ENCODE assay signal across 29 cellular contexts in the genomic region with DNA sequence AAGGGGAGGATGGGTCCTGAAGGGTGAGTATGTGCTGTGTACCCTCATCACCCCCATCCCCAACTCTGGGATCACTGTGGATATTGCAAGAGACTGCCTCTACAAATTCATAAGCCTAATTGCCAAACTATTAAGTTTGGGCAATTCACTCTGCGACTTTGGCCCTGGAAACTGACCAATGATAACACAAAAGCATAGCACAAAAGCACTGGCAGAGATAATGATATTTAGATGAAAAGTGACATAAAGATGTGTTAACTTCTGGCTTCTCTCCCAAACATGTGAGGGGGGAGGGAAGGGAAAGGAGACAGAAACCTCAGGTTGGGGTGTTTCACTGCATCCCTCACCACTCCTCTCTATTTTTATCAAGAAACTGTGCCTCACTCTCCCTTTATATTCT.
"Had no signal": no experiment of that assay in that cellular context is flagged by ENCODE, and none has a peak within 500 bp of the region (broad histone marks: within the 10 kb centered on the region; RNA-seq: fewer than 3 reads in every experiment).

No MANE protein-coding gene starts in this region.

- H3K4me1 ChIP-seq: body of pancreas, left ventricle myocardium inferior, pancreas, prostate gland, uterus had no signal

- H3K27me3 Mint-ChIP-seq: activated CD4-positive, alpha-beta memory T cell treated with anti-CD3 and anti-CD28 coated beads, Interleukin-2, amount 10 ng/mL, durations not matched to agents 7 days and 5 days; activated CD4-positive, alpha-beta T cell treated with anti-CD3 and anti-CD28 coated beads, Interleukin-2, amount 10 ng/mL, durations not matched to agents 7 days and 5 days; stimulated activated naive CD8-positive, alpha-beta T cell treated with anti-CD3 and anti-CD28 coated beads, Interleukin-15, Interleukin-2, amounts not matched to agents 100 ng/mL and 50 ng/mL, for 24 hours had no signal

- ATAC-seq: activated T-cell treated with anti-CD3 and anti-CD28 coated beads, Interleukin-2, amount 50 U/mL, for 4 hours; activated T-helper 17 cell treated with anti-CD3 and anti-CD28 coated beads, Interleukin-2, amount 50 U/mL, for 72 hours; body of pancreas; pancreas; sciatic nerve; stimulated activated effector memory CD8-positive, alpha-beta T cell treated with anti-CD3 and anti-CD28 coated beads, Interleukin-12 subunit alpha, Interleukin-12 subunit beta, amount 100 ng/mL, for 72 hours had no signal

- H3K4me3 Mint-ChIP-seq: activated CD4-positive, alpha-beta memory T cell treated with anti-CD3 and anti-CD28 coated beads, Interleukin-2, amount 10 ng/mL, durations not matched to agents 7 days and 5 days; activated CD4-positive, alpha-beta T cell treated with anti-CD3 and anti-CD28 coated beads, Interleukin-2, amount 10 ng/mL, durations not matched to agents 7 days and 5 days; activated T-cell treated with anti-CD3 and anti-CD28 coated beads, Interleukin-2, amount 50 U/mL, for 4 hours; activated T-helper 17 cell treated with anti-CD3 and anti-CD28 coated beads, Interleukin-2, amount 50 U/mL, for 72 hours; nephron; stimulated activated effector memory CD8-positive, alpha-beta T cell treated with anti-CD3 and anti-CD28 coated beads, Interleukin-12 subunit alpha, Interleukin-12 subunit beta, amount 100 ng/mL, for 72 hours; stimulated activated naive CD8-positive, alpha-beta T cell treated with anti-CD3 and anti-CD28 coated beads, Interleukin-15, Interleukin-2, amounts not matched to agents 100 ng/mL and 50 ng/mL, for 24 hours had no signal

- H3K36me3 ChIP-seq: left ventricle myocardium inferior, neutrophil, pancreas, prostate gland, thoracic aorta, uterus had no signal

- H3K27ac Mint-ChIP-seq: activated CD4-positive, alpha-beta memory T cell treated with anti-CD3 and anti-CD28 coated beads, Interleukin-2, amount 10 ng/mL, durations not matched to agents 7 days and 5 days; activated CD4-positive, alpha-beta T cell treated with anti-CD3 and anti-CD28 coated beads, Interleukin-2, amount 10 ng/mL, durations not matched to agents 7 days and 5 days; activated T-helper 17 cell treated with anti-CD3 and anti-CD28 coated beads, Interleukin-2, amount 50 U/mL, for 72 hours; nephron; stimulated activated effector memory CD8-positive, alpha-beta T cell treated with anti-CD3 and anti-CD28 coated beads, Interleukin-12 subunit alpha, Interleukin-12 subunit beta, amount 100 ng/mL, for 72 hours; stimulated activated naive CD8-positive, alpha-beta T cell treated with anti-CD3 and anti-CD28 coated beads, Interleukin-15, Interleukin-2, amounts not matched to agents 100 ng/mL and 50 ng/mL, for 24 hours had no signal

- H3K9me3 ChIP-seq: body of pancreas, left ventricle myocardium inferior, neutrophil, pancreas, prostate gland, thoracic aorta, uterus had no signal

- H3K27me3 ChIP-seq: body of pancreas, dorsolateral prefrontal cortex, neutrophil, pancreas, uterus had no signal

- DNase-seq: activated CD4-positive, alpha-beta memory T cell treated with anti-CD3 and anti-CD28 coated beads, Interleukin-2, amount 10 ng/mL, durations not matched to agents 7 days and 5 days; activated CD4-positive, alpha-beta T cell treated with anti-CD3 and anti-CD28 coated beads for 1 hour; activated CD4-positive, alpha-beta T cell treated with anti-CD3 and anti-CD28 coated beads, Interleukin-2, amount 10 ng/mL, durations not matched to agents 7 days and 5 days; activated CD8-positive, alpha-beta memory T cell treated with anti-CD3 and anti-CD28 coated beads, Interleukin-2, amount 50 U/mL, for 48 hours; activated gamma-delta T cell treated with Interleukin-2 at 50 U/mL for 16 hours; activated naive CD4-positive, alpha-beta T cell treated with anti-CD3 and anti-CD28 coated beads, Interleukin-2, amount 50 U/mL, for 16 hours; activated T-cell treated with anti-CD3 and anti-CD28 coated beads, Interleukin-2, amount 50 U/mL, for 4 hours; body of pancreas; dorsolateral prefrontal cortex; effector memory CD4-positive, alpha-beta T cell; erythroblast; islet precursor cell; left ventricle myocardium inferior; pancreas; retina; stimulated activated CD4-positive, alpha-beta T cell treated with anti-CD3 and anti-CD28 coated beads, Interleukin-12 subunit alpha, Interleukin-12 subunit beta, amount 100 ng/mL, for 4 hours; stimulated activated CD4-positive, alpha-beta T cell treated with anti-CD3 and anti-CD28 coated beads, Interleukin-4, amount 100 ng/mL, for 24 hours; T-helper 2 cell; trophoblast cell; uterus had no signal

- H3K27ac ChIP-seq: body of pancreas, dorsolateral prefrontal cortex, left ventricle myocardium inferior, neutrophil, pancreas, prostate gland, skin epidermis, uterus had no signal

- H3K4me1 Mint-ChIP-seq: activated CD4-positive, alpha-beta memory T cell treated with anti-CD3 and anti-CD28 coated beads, Interleukin-2, amount 10 ng/mL, durations not matched to agents 7 days and 5 days; activated CD4-positive, alpha-beta T cell treated with anti-CD3 and anti-CD28 coated beads, Interleukin-2, amount 10 ng/mL, durations not matched to agents 7 days and 5 days; activated T-helper 17 cell treated with anti-CD3 and anti-CD28 coated beads, Interleukin-2, amount 50 U/mL, for 72 hours; stimulated activated effector memory CD8-positive, alpha-beta T cell treated with anti-CD3 and anti-CD28 coated beads, Interleukin-12 subunit alpha, Interleukin-12 subunit beta, amount 100 ng/mL, for 72 hours had no signal

- H3K4me3 ChIP-seq: body of pancreas, dorsolateral prefrontal cortex, left ventricle myocardium inferior, pancreas, prostate gland, skin epidermis, thoracic aorta, uterus had no signal

- H3K36me3 Mint-ChIP-seq: stimulated activated effector memory CD8-positive, alpha-beta T cell treated with anti-CD3 and anti-CD28 coated beads, Interleukin-12 subunit alpha, Interleukin-12 subunit beta, amount 100 ng/mL, for 72 hours had no signal

- H3K9me3 Mint-ChIP-seq: activated CD4-positive, alpha-beta memory T cell treated with anti-CD3 and anti-CD28 coated beads, Interleukin-2, amount 10 ng/mL, durations not matched to agents 7 days and 5 days; activated CD4-positive, alpha-beta T cell treated with anti-CD3 and anti-CD28 coated beads, Interleukin-2, amount 10 ng/mL, durations not matched to agents 7 days and 5 days; activated T-cell treated with anti-CD3 and anti-CD28 coated beads, Interleukin-2, amount 50 U/mL, for 4 hours; activated T-helper 17 cell treated with anti-CD3 and anti-CD28 coated beads, Interleukin-2, amount 50 U/mL, for 72 hours; nephron; stimulated activated effector memory CD8-positive, alpha-beta T cell treated with anti-CD3 and anti-CD28 coated beads, Interleukin-12 subunit alpha, Interleukin-12 subunit beta, amount 100 ng/mL, for 72 hours; stimulated activated naive CD8-positive, alpha-beta T cell treated with anti-CD3 and anti-CD28 coated beads, Interleukin-15, Interleukin-2, amounts not matched to agents 100 ng/mL and 50 ng/mL, for 24 hours had no signal
